Comparison of ENCODE assay signal across 25 cellular contexts in genomic region chr6:170047813-170048212, GRCh38.
DNase-seq lines count a peak whose midpoint lies in the region; ATAC-seq and TF ChIP-seq lines count a peak whose summit lies in the region.
"Had no signal": no experiment of that assay in that cellular context is flagged by ENCODE, and none has a peak within 500 bp of the region (broad histone marks: within the 10 kb centered on the region; RNA-seq: fewer than 3 reads in every experiment).

No MANE protein-coding gene starts in this region.

- intact Hi-C loops in CD14-positive monocyte (cut with micrococcal nuclease), result loop anchor here (2.0 to 5.0 kb wide), 3 partner anchors 56 to 259 kb away; partner anchors contain the start of gene FAM120B (in 1 of the 2)
- intact Hi-C loops in colonic mucosa (cut with DNase I), result no loop called here

- H3K9ac ChIP-seq in colonic mucosa (ENCODE audit: low read depth in 2 of 2, low read length in 2 of 2), result no peak overlapping the region
- H3K9ac ChIP-seq: SK-N-SH had no signal

- WGBS in suprapubic skin, result 96% methylated on average over 6 of the region's 6 CpGs
- WGBS in gastroesophageal sphincter (ENCODE audit: low coverage in 1 of 2), 2 donors, result 100% methylated on average over 4 of the region's 6 CpGs

- peaks cover under 1 to 4% (median 2%) of the 10 kb centered on the region in 3 donors for H3K27me3 Mint-ChIP-seq in CD14-positive monocyte (ENCODE audit: low read depth in 3 of 3)
- H3K27me3 Mint-ChIP-seq: activated CD8-positive, alpha-beta T cell treated with anti-CD3 and anti-CD28 coated beads for 36 hours had no signal

- peak overlapping the region; percentile 91 to 100 (median 97) for H3K27ac Mint-ChIP-seq in CD14-positive monocyte
- H3K27ac Mint-ChIP-seq: activated CD8-positive, alpha-beta T cell treated with anti-CD3 and anti-CD28 coated beads for 36 hours; activated naive CD8-positive, alpha-beta T cell treated with anti-CD3 and anti-CD28 coated beads, Interleukin-2, amount 10 ng/mL, durations not matched to agents 7 days and 5 days; natural killer cell treated with Interleukin-12 subunit alpha and Interleukin-12 subunit beta and Interleukin-15 and Interleukin-18, amount 100 ng/mL, for 72 hours had no signal

- H3K9me3 ChIP-seq in colonic mucosa, result no peaks in the 10 kb centered on the region
- H3K9me3 ChIP-seq in muscle layer of duodenum (ENCODE audit: control insufficient read depth in 1 of 2, low read length in 2 of 2), result no peaks in the 10 kb centered on the region
- H3K9me3 ChIP-seq in suprapubic skin, result no peaks in the 10 kb centered on the region
- no peaks in the 10 kb centered on the region for H3K9me3 ChIP-seq in gastroesophageal sphincter
- H3K9me3 ChIP-seq: BE2C, pancreas, SK-N-SH had no signal

- H3K4me3 ChIP-seq in colonic mucosa, result no peak overlapping the region
- H3K4me3 ChIP-seq in muscle layer of duodenum (ENCODE audit: low read depth in 1 of 2, low read length in 2 of 2), result no peak overlapping the region
- no peak overlapping the region for H3K4me3 ChIP-seq in suprapubic skin
- no peak overlapping the region for H3K4me3 ChIP-seq in gastroesophageal sphincter
- H3K4me3 ChIP-seq: dorsolateral prefrontal cortex, pancreas had no signal

- TF ChIP-seq EP300 in suprapubic skin (IDR thresholded peaks at IDR 0.05) (no peak), gastroesophageal sphincter (IDR thresholded peaks at IDR 0.05) (no peak)

- no peak for ATAC-seq in GM18861 (IDR thresholded peaks at IDR 0.05; ENCODE audit: unreplicated experiment)
- ATAC-seq in gastroesophageal sphincter, result no peak
- ATAC-seq: activated CD8-positive, alpha-beta T cell treated with anti-CD3 and anti-CD28 coated beads for 36 hours; natural killer cell treated with Interleukin-12 subunit alpha and Interleukin-12 subunit beta and Interleukin-15 and Interleukin-18, amount 100 ng/mL, for 72 hours had no signal

- H3K4me3 Mint-ChIP-seq in CD14-positive monocyte, result no peak overlapping the region
- H3K4me3 Mint-ChIP-seq: activated CD8-positive, alpha-beta T cell treated with anti-CD3 and anti-CD28 coated beads for 36 hours; activated naive CD8-positive, alpha-beta T cell treated with anti-CD3 and anti-CD28 coated beads, Interleukin-2, amount 10 ng/mL, durations not matched to agents 7 days and 5 days; natural killer cell treated with Interleukin-12 subunit alpha and Interleukin-12 subunit beta and Interleukin-15 and Interleukin-18, amount 100 ng/mL, for 72 hours had no signal

- no peak for TF ChIP-seq POLR2A in suprapubic skin (IDR thresholded peaks at IDR 0.05)
- no peak for TF ChIP-seq POLR2A in gastroesophageal sphincter (IDR thresholded peaks at IDR 0.05)

- TF ChIP-seq CTCF in CD14-positive monocyte (IDR thresholded peaks at IDR 0.05) (no peak), colonic mucosa (IDR thresholded peaks at IDR 0.05) (no peak), suprapubic skin (IDR thresholded peaks at IDR 0.05) (no peak), gastroesophageal sphincter (IDR thresholded peaks at IDR 0.05) (no peak)

- DNase-seq in CD14-positive monocyte (ENCODE audit: low spot score) (no peak), colonic mucosa (no peak), suprapubic skin (ENCODE audit: low spot score in 2 of 2) (peak; percentile 34 to 61), NK-92 (lab: John Stamatoyannopoulos, UW; ENCODE audit: unreplicated experiment) (no peak)
- DNase-seq: activated CD8-positive, alpha-beta T cell treated with anti-CD3 and anti-CD28 coated beads for 36 hours; activated effector memory CD4-positive, alpha-beta T cell treated with Interleukin-2 at 50 U/mL for 16 hours; BE2C; DMS53; H7; IMR-90; NCI-H2081; NCI-H2227 treated with DMSO at 0.1 percent for 48 hours; NCI-H69; RPMI8226; SK-N-SH; stimulated activated CD4-positive, alpha-beta T cell treated with anti-CD3 and anti-CD28 coated beads, Interleukin-4, amount 100 ng/mL, for 24 hours; T-helper 2 cell had no signal

- H3K27ac ChIP-seq in colonic mucosa, result peak overlapping the region; percentile 59
- H3K27ac ChIP-seq in muscle layer of duodenum (ENCODE audit: low read length), result peak overlapping the region; percentile 50
- no peak overlapping the region for H3K27ac ChIP-seq in suprapubic skin
- H3K27ac ChIP-seq in gastroesophageal sphincter, result peak overlapping the region in 2 of 4 donors; percentile 81 to 83

- peaks cover 6 to 13% of the 10 kb centered on the region in 2 donors for H3K36me3 Mint-ChIP-seq in CD14-positive monocyte
- H3K36me3 Mint-ChIP-seq: activated naive CD8-positive, alpha-beta T cell treated with anti-CD3 and anti-CD28 coated beads, Interleukin-2, amount 10 ng/mL, durations not matched to agents 7 days and 5 days; natural killer cell treated with Interleukin-12 subunit alpha and Interleukin-12 subunit beta and Interleukin-15 and Interleukin-18, amount 100 ng/mL, for 72 hours; stimulated activated effector memory CD8-positive, alpha-beta T cell treated with anti-CD3 and anti-CD28 coated beads, Interleukin-12 subunit alpha, Interleukin-12 subunit beta, amount 100 ng/mL, for 72 hours had no signal

- H3K27me3 ChIP-seq in colonic mucosa, result no peaks in the 10 kb centered on the region
- H3K27me3 ChIP-seq in muscle layer of duodenum (ENCODE audit: low read depth, low read length), result no peaks in the 10 kb centered on the region
- H3K27me3 ChIP-seq in suprapubic skin, result no peaks in the 10 kb centered on the region
- no peaks in the 10 kb centered on the region for H3K27me3 ChIP-seq in gastroesophageal sphincter
- H3K27me3 ChIP-seq: BE2C, pancreas had no signal

- peaks cover 0 to 14% (median 3%) of the 10 kb centered on the region in 7 donors for H3K9me3 Mint-ChIP-seq in CD14-positive monocyte
- H3K9me3 Mint-ChIP-seq: activated CD8-positive, alpha-beta T cell treated with anti-CD3 and anti-CD28 coated beads for 36 hours; activated naive CD8-positive, alpha-beta T cell treated with anti-CD3 and anti-CD28 coated beads, Interleukin-2, amount 10 ng/mL, durations not matched to agents 7 days and 5 days; natural killer cell treated with Interleukin-12 subunit alpha and Interleukin-12 subunit beta and Interleukin-15 and Interleukin-18, amount 100 ng/mL, for 72 hours; stimulated activated effector memory CD8-positive, alpha-beta T cell treated with anti-CD3 and anti-CD28 coated beads, Interleukin-12 subunit alpha, Interleukin-12 subunit beta, amount 100 ng/mL, for 72 hours had no signal

- H3K4me1 ChIP-seq in colonic mucosa (no peaks in the 10 kb centered on the region), muscle layer of duodenum (ENCODE audit: control insufficient read depth in 1 of 2, insufficient read depth in 2 of 2, low read length in 2 of 2) (peaks cover 0 to 12% of the 10 kb centered on the region in 2 donors), suprapubic skin (peaks cover 14% of the 10 kb centered on the region), gastroesophageal sphincter (peaks cover 0 to 44% (median 12%) of the 10 kb centered on the region in 3 donors)
- H3K4me1 ChIP-seq: BE2C, pancreas had no signal

- peaks cover 50% of the 10 kb centered on the region for H3K4me1 Mint-ChIP-seq in CD14-positive monocyte
- H3K4me1 Mint-ChIP-seq: activated naive CD8-positive, alpha-beta T cell treated with anti-CD3 and anti-CD28 coated beads, Interleukin-2, amount 10 ng/mL, durations not matched to agents 7 days and 5 days had no signal

- H3K36me3 ChIP-seq in colonic mucosa, result no peaks in the 10 kb centered on the region
- H3K36me3 ChIP-seq in muscle layer of duodenum (ENCODE audit: control insufficient read depth in 1 of 2, insufficient read depth in 2 of 2, low read length in 2 of 2), result no peaks in the 10 kb centered on the region
- no peaks in the 10 kb centered on the region for H3K36me3 ChIP-seq in suprapubic skin
- no peaks in the 10 kb centered on the region for H3K36me3 ChIP-seq in gastroesophageal sphincter
- H3K36me3 ChIP-seq: BE2C, pancreas had no signal

Comparison
In these comparisons a context has a peak if more than half of its experiments do, and no peak if none do; other contexts are left out.
1. DNase-seq: peak in suprapubic skin (2 of 2); none in CD14-positive monocyte (single experiment), colonic mucosa (single experiment) and NK-92 (single experiment).